20 cellular contexts compared by ENCODE assay signal in the genomic region with DNA sequence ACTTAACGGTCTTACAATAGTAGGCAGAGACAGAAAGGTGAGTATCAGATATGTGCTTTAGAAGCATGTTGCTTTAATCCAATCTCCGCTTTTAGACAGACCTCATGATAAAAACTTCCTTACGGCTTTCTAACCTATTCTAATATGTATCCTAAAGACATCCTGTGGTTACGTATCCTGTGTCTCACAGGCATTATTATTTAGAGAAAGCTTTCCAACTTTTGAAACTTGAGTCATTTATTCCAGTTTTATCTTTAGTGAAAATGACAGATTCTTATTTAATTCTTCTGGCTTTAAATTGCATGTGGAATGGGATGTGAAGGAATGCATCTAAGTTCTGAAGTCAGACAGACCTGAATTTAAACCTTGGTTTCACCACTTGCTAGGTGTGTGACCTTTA.
"Had no signal": no experiment of that assay in that cellular context is flagged by ENCODE, and none has a peak within 500 bp of the region (broad histone marks: within the 10 kb centered on the region; RNA-seq: fewer than 3 reads in every experiment).

No MANE protein-coding gene starts in this region.

- H2AFZ ChIP-seq: hepatocyte had no signal

- H3K79me2 ChIP-seq: hepatocyte had no signal

- H3K27ac Mint-ChIP-seq: activated naive CD4-positive, alpha-beta T cell treated with anti-CD3 and anti-CD28 coated beads, Interleukin-2, amount 10 ng/mL, durations not matched to agents 7 days and 5 days; dendritic cell treated with granulocyte-macrophage colony-stimulating factor and Interleukin-4, amounts not matched to agents 40 ng/mL and 50 ng/mL, for 4 days had no signal

- H3K27me3 Mint-ChIP-seq: activated naive CD4-positive, alpha-beta T cell treated with anti-CD3 and anti-CD28 coated beads, Interleukin-2, amount 10 ng/mL, durations not matched to agents 7 days and 5 days; dendritic cell treated with granulocyte-macrophage colony-stimulating factor and Interleukin-4, amounts not matched to agents 40 ng/mL and 50 ng/mL, for 4 days; naive thymus-derived CD4-positive, alpha-beta T cell had no signal

- H3K4me3 Mint-ChIP-seq: activated naive CD4-positive, alpha-beta T cell treated with anti-CD3 and anti-CD28 coated beads, Interleukin-2, amount 10 ng/mL, durations not matched to agents 7 days and 5 days; activated T-cell treated with anti-CD3 and anti-CD28 coated beads, Interleukin-2, amount 50 U/mL, for 4 hours; dendritic cell treated with granulocyte-macrophage colony-stimulating factor and Interleukin-4, amounts not matched to agents 40 ng/mL and 50 ng/mL, for 4 days; naive thymus-derived CD4-positive, alpha-beta T cell had no signal

- H3K4me1 Mint-ChIP-seq: activated naive CD4-positive, alpha-beta T cell treated with anti-CD3 and anti-CD28 coated beads, Interleukin-2, amount 10 ng/mL, durations not matched to agents 7 days and 5 days had no signal

- ATAC-seq: psoas muscle, right cardiac atrium had no signal

- H3K4me2 ChIP-seq: hepatocyte had no signal

- H3K36me3 Mint-ChIP-seq: activated naive CD4-positive, alpha-beta T cell treated with anti-CD3 and anti-CD28 coated beads, Interleukin-2, amount 10 ng/mL, durations not matched to agents 7 days and 5 days had no signal

- H3K27ac ChIP-seq: adrenal gland, foreskin keratinocyte, hepatocyte, ovary, psoas muscle, testis, upper lobe of left lung had no signal

- H3K27me3 ChIP-seq: adrenal gland, foreskin keratinocyte, hepatocyte, ovary, testis, upper lobe of left lung had no signal

- H3K4me3 ChIP-seq: adrenal gland, hepatocyte, ovary, psoas muscle, skin epidermis, testis, upper lobe of left lung had no signal

- H3K4me1 ChIP-seq: adrenal gland, psoas muscle, testis, upper lobe of left lung had no signal

- DNase-seq: activated CD4-positive, alpha-beta T cell treated with anti-CD3 and anti-CD28 coated beads for 48 hours; activated CD4-positive, CD25-positive, alpha-beta regulatory T cell; activated CD8-positive, alpha-beta memory T cell treated with anti-CD3 and anti-CD28 coated beads, Interleukin-2, amount 50 U/mL, for 4 hours; activated naive CD4-positive, alpha-beta T cell treated with anti-CD3 and anti-CD28 coated beads, Interleukin-2, amount 10 ng/mL, durations not matched to agents 7 days and 5 days; activated T-cell treated with anti-CD3 and anti-CD28 coated beads, Interleukin-2, amount 50 U/mL, for 4 hours; effector CD8-positive, alpha-beta T cell; mesendoderm; naive thymus-derived CD4-positive, alpha-beta T cell; ovary; psoas muscle; right cardiac atrium; stimulated activated CD4-positive, alpha-beta T cell treated with anti-CD3 and anti-CD28 coated beads, Interleukin-2, amount 100 ng/mL, for 48 hours; T-helper 9 cell; testis; upper lobe of left lung had no signal

- H3K9me3 ChIP-seq: testis had no signal

- H3K36me3 ChIP-seq: adrenal gland, ovary, upper lobe of left lung had no signal
